In the genomic region with DNA sequence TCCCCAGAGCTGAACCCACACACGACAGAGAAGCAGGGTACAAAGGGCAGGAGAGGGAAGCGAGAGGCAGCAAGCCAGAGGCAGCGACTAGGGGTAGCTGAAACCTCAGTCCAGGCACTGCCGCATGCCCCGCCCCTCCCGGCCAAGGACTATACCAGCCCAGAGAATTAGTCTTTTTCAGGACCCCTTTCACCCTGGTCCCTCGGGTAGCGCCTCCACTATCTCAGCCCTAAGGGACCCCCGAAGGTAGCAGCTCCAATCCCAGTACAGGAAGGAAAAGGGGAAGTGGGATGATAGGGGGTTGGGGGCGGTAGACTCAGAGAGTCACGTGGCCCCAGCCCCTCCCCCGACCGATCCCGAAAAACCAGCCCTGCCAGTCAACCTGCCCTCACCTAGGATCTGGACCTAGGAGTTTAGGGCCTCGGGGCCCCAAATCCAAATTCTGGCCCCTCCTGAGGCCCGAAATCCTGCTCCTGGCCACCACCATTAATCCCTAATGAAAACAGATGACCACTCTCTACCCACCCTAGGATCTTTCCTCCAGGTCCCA, we compare ENCODE assay signal across 8 cellular contexts. TPM values are rescaled to one million over a fixed set of nuclear protein-coding genes. Genes with fewer than 3 reads are reported as not detected.
A peak's percentile ranks its signal among the peaks of the same experiment; 100 is the strongest.
DNase-seq lines count a peak whose midpoint lies in the region; ATAC-seq and TF ChIP-seq lines count a peak whose summit lies in the region.

No MANE protein-coding gene starts in this region.

- peaks cover 35% of the 10 kb centered on the region for H3K36me3 ChIP-seq in muscle layer of colon (ENCODE audit: insufficient read depth, low read length)

- DNase-seq in GM13976 (ENCODE audit: low spot score) (peak; percentile 68), NOMO-1 treated with DMSO at 0.1 percent for 48 hours (lab: John Stamatoyannopoulos, UW; ENCODE audit: unreplicated experiment) (peak; percentile 28), ecto neural progenitor cell (ENCODE audit: low spot score) (peak; percentile 79), medulla oblongata (ENCODE audit: extremely low spot score) (no peak), SK-N-DZ (ENCODE audit: low spot score) (no peak), epidermal melanocyte (ENCODE audit: insufficient read length, low spot score) (no peak)

- H3K4me3 ChIP-seq in muscle layer of colon (ENCODE audit: low read depth in 1 of 2, low read length in 2 of 2) = peak overlapping the region; percentile 24 to 63

- peak overlapping the region; percentile 75 for H3K27ac ChIP-seq in muscle layer of colon (ENCODE audit: low read depth, low read length)

- TF ChIP-seq CTCF in GM13976 (IDR thresholded peaks at IDR 0.05; ENCODE audit: borderline replicate concordance, control extremely low read depth, extremely low read depth, insufficient read depth, missing control alignments) = no peak

- H3K9me3 ChIP-seq in muscle layer of colon (ENCODE audit: low read length) = no peaks in the 10 kb centered on the region

- H3K9ac ChIP-seq in muscle layer of colon (ENCODE audit: low read length) = peak overlapping the region; percentile 27

- H3K27me3 ChIP-seq in muscle layer of colon (ENCODE audit: control insufficient read depth in 1 of 2, insufficient read depth in 2 of 2, low read length in 2 of 2) = no peaks in the 10 kb centered on the region

- peaks cover 18% of the 10 kb centered on the region for H3K4me1 ChIP-seq in muscle layer of colon (ENCODE audit: insufficient read depth, low read length)

- in situ Hi-C loops in GM13976 (cut with MboI; ENCODE audit: low sequenced_read_pairs, unreplicated experiment) = no loop called here

- no peak for ATAC-seq in HG03439 (IDR thresholded peaks at IDR 0.05; ENCODE audit: unreplicated experiment)

RNA-seq across cellular contexts. Expression of a gene that starts 1.3 kb away (rescaled TPM):
- polyA plus RNA-seq in SK-N-DZ (2014; cell fraction: cytosol; rRNA removed) = 48.0 and 48.5 TPM in 2 replicates
- 254 and 277 TPM in 2 replicates for polyA plus RNA-seq in SK-N-DZ (2014; cell fraction: nucleus; rRNA removed)

RNA-seq across cellular contexts. Expression of a gene that starts 8.1 kb away (rescaled TPM):
- polyA plus RNA-seq in SK-N-DZ (2014; cell fraction: cytosol; rRNA removed) = 107 and 170 TPM in 2 replicates
- 81.3 and 118 TPM in 2 replicates for polyA plus RNA-seq in SK-N-DZ (2014; cell fraction: nucleus; rRNA removed)

RNA-seq across cellular contexts. Expression of a gene that starts 8.4 kb away (rescaled TPM):
- polyA plus RNA-seq in SK-N-DZ (2014; cell fraction: cytosol; rRNA removed) = 105 and 106 TPM in 2 replicates
- 200 and 246 TPM in 2 replicates for polyA plus RNA-seq in SK-N-DZ (2014; cell fraction: nucleus; rRNA removed)

RNA-seq across cellular contexts. Expression of a gene that starts 16.4 kb away (rescaled TPM):
- 5.8 and 7.1 TPM in 2 replicates for polyA plus RNA-seq in SK-N-DZ (2014; cell fraction: cytosol; rRNA removed)
- 1.8 and 4.9 TPM in 2 replicates for polyA plus RNA-seq in SK-N-DZ (2014; cell fraction: nucleus; rRNA removed)

RNA-seq across cellular contexts. Expression of a gene that starts 20.1 kb away (rescaled TPM):
- 9.8 and 11.2 TPM in 2 replicates for polyA plus RNA-seq in SK-N-DZ (2014; cell fraction: cytosol; rRNA removed)
- 4.3 and 8.8 TPM in 2 replicates for polyA plus RNA-seq in SK-N-DZ (2014; cell fraction: nucleus; rRNA removed)

Comparison
In these comparisons a context has a peak if more than half of its experiments do, and no peak if none do; other contexts are left out.
1. DNase-seq: peak in GM13976 (single experiment), NOMO-1 treated with DMSO at 0.1 percent for 48 hours (single experiment) and ecto neural progenitor cell (single experiment); none in medulla oblongata (single experiment), SK-N-DZ (single experiment) and epidermal melanocyte (single experiment).